In the genomic region with DNA sequence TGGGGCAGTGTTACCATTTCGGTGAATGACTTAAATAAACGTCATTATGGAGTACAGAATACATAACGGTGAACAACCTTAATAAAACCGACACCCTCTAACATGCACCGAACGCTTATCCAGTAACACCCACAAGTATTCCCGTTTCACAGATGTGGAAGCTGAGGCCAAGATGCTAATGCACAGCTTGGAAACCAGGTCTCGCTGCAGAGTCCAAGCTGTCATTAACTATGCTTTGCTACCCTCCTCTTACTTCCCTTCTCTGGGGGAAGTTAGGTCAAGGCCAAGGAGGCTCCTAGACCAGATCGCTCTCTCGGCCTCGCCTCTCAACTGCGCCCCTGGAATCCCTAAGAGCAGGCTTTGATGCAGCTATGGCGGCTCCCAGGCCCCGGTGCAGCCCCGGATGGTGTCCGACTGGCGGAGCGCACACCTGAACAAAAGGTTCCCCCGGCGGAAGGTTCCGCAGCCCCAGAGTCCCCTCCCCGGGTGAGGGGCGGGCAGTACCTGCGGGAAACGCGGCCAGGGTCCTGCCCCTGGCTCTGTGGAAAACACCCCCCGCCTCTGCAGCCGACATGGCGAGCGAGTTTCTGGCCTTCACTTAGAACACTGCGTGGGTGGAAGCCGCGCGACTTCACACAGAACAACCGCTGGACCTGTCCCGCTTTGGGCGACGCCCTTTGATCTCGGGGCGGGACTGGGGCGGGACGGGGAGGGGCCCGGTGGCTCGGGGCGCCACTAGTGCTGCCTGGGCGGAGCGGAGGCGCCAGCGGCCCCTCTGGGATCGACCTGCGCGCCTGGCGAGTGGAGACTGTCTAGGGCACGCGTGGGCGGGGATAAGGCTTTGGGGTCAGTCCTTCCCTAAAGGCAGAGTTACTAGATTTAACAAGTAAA, we compare ENCODE assay signal across 1 cellular context.
TF ChIP-seq lines count a peak whose summit lies in the region.

A gene with protein sequence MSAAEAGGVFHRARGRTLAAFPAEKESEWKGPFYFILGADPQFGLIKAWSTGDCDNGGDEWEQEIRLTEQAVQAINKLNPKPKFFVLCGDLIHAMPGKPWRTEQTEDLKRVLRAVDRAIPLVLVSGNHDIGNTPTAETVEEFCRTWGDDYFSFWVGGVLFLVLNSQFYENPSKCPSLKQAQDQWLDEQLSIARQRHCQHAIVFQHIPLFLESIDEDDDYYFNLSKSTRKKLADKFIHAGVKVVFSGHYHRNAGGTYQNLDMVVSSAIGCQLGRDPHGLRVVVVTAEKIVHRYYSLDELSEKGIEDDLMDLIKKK (minus strand): TSS at position 685 of the 891 bp plus-strand sequence. CDS start 111 bp downstream, at position 574.

TF ChIP-seq in HEK293, 187 proteins besides CTCF, POLR2A, EP300 and RAD21 (continued from another document and continues in another):
- TF ChIP-seq, protein P1, sequence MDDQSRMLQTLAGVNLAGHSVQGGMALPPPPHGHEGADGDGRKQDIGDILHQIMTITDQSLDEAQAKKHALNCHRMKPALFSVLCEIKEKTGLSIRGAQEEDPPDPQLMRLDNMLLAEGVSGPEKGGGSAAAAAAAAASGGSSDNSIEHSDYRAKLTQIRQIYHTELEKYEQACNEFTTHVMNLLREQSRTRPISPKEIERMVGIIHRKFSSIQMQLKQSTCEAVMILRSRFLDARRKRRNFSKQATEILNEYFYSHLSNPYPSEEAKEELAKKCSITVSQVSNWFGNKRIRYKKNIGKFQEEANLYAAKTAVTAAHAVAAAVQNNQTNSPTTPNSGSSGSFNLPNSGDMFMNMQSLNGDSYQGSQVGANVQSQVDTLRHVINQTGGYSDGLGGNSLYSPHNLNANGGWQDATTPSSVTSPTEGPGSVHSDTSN (CRISPR knock-in tag; IDR thresholded peaks at IDR 0.05): peak; percentile 92
- TF ChIP-seq MEIS1 (CRISPR knock-in tag; IDR thresholded peaks at IDR 0.05; ENCODE audit: borderline replicate concordance): no peak
- TF ChIP-seq OVOL3 (tag by site-specific recombination; IDR thresholded peaks at IDR 0.05): peak; percentile 71; the same call in 1 of the 2 replicates
- TF ChIP-seq TCF7L2 (IDR thresholded peaks at IDR 0.05; ENCODE audit: borderline replicate concordance, low read depth, low read length): peak; percentile 77; the same call in 1 of the 2 replicates
- TF ChIP-seq HOXC10 (CRISPR knock-in tag; IDR thresholded peaks at IDR 0.05): no peak
- TF ChIP-seq ZNF169 (tag by site-specific recombination; IDR thresholded peaks at IDR 0.05): no peak
- 0 out of 2 replicates have a peak, but pooled peaks have one; percentile 14 for TF ChIP-seq ZNF266 (tag by site-specific recombination; IDR thresholded peaks at IDR 0.05; ENCODE audit: low read depth)
- TF ChIP-seq ZSCAN16 (tag by site-specific recombination; IDR thresholded peaks at IDR 0.05): no peak
- peak; percentile 95 for TF ChIP-seq SP7 (tag by site-specific recombination; IDR thresholded peaks at IDR 0.05)
- TF ChIP-seq, protein P2, sequence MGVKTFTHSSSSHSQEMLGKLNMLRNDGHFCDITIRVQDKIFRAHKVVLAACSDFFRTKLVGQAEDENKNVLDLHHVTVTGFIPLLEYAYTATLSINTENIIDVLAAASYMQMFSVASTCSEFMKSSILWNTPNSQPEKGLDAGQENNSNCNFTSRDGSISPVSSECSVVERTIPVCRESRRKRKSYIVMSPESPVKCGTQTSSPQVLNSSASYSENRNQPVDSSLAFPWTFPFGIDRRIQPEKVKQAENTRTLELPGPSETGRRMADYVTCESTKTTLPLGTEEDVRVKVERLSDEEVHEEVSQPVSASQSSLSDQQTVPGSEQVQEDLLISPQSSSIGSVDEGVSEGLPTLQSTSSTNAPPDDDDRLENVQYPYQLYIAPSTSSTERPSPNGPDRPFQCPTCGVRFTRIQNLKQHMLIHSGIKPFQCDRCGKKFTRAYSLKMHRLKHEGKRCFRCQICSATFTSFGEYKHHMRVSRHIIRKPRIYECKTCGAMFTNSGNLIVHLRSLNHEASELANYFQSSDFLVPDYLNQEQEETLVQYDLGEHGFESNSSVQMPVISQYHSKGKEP (tag by site-specific recombination; IDR thresholded peaks at IDR 0.05): peak; percentile 63; the same call in 1 of the 2 replicates
- TF ChIP-seq ZNF610 (tag by site-specific recombination; IDR thresholded peaks at IDR 0.05; ENCODE audit: borderline replicate concordance): peak; percentile 78
- peak; percentile 83; the same call in 1 of the 2 replicates for TF ChIP-seq ZSCAN30 (tag by site-specific recombination; IDR thresholded peaks at IDR 0.05)
- TF ChIP-seq, protein P3, sequence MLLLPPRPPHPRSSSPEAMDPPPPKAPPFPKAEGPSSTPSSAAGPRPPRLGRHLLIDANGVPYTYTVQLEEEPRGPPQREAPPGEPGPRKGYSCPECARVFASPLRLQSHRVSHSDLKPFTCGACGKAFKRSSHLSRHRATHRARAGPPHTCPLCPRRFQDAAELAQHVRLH (tag by site-specific recombination; IDR thresholded peaks at IDR 0.05): peak; percentile 92
- TF ChIP-seq ZNF561 (tag by site-specific recombination; IDR thresholded peaks at IDR 0.05; ENCODE audit: borderline replicate concordance): peak; percentile 99
- TF ChIP-seq YY2 (tag by site-specific recombination; IDR thresholded peaks at IDR 0.05): peak; percentile 100
- TF ChIP-seq, protein P4, sequence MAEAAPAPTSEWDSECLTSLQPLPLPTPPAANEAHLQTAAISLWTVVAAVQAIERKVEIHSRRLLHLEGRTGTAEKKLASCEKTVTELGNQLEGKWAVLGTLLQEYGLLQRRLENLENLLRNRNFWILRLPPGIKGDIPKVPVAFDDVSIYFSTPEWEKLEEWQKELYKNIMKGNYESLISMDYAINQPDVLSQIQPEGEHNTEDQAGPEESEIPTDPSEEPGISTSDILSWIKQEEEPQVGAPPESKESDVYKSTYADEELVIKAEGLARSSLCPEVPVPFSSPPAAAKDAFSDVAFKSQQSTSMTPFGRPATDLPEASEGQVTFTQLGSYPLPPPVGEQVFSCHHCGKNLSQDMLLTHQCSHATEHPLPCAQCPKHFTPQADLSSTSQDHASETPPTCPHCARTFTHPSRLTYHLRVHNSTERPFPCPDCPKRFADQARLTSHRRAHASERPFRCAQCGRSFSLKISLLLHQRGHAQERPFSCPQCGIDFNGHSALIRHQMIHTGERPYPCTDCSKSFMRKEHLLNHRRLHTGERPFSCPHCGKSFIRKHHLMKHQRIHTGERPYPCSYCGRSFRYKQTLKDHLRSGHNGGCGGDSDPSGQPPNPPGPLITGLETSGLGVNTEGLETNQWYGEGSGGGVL (tag by site-specific recombination; IDR thresholded peaks at IDR 0.05): peak; percentile 86
- TF ChIP-seq ZIC2 (tag by site-specific recombination; IDR thresholded peaks at IDR 0.05): peak; percentile 91
- TF ChIP-seq, protein P5, sequence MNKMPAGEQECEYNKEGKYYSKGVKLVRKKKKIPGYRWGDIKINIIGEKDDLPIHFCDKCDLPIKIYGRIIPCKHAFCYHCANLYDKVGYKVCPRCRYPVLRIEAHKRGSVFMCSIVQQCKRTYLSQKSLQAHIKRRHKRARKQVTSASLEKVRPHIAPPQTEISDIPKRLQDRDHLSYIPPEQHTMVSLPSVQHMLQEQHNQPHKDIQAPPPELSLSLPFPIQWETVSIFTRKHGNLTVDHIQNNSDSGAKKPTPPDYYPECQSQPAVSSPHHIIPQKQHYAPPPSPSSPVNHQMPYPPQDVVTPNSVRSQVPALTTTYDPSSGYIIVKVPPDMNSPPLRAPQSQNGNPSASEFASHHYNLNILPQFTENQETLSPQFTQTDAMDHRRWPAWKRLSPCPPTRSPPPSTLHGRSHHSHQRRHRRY (tag by site-specific recombination; IDR thresholded peaks at IDR 0.05): peak; percentile 86; the same call in 1 of the 2 replicates
- TF ChIP-seq ZNF521 (tag by site-specific recombination; IDR thresholded peaks at IDR 0.05): no peak
- no peak for TF ChIP-seq ZNF621 (tag by site-specific recombination; IDR thresholded peaks at IDR 0.05)
- TF ChIP-seq ZNF366 (tag by site-specific recombination; conservative IDR thresholded peaks at IDR 0.05): 0 out of 2 replicates have a peak, but pooled peaks have one; percentile 21
- TF ChIP-seq GLIS1 (tag by site-specific recombination; IDR thresholded peaks at IDR 0.05): peak; percentile 25; the same call in 1 of the 2 replicates
- TF ChIP-seq ZFP41 (tag by site-specific recombination; IDR thresholded peaks at IDR 0.05; ENCODE audit: borderline replicate concordance): peak; percentile 91; the same call in 1 of the 2 replicates
- TF ChIP-seq ZNF112 (tag by site-specific recombination; IDR thresholded peaks at IDR 0.05): no peak
- TF ChIP-seq ZNF544 (tag by site-specific recombination; IDR thresholded peaks at IDR 0.05): 0 out of 2 replicates have a peak, but pooled peaks have one; percentile 19
- TF ChIP-seq ZNF175 (tag by site-specific recombination; IDR thresholded peaks at IDR 0.05): no peak
- peak; percentile 80; the same call in 1 of the 2 replicates for TF ChIP-seq ZNF311 (tag by site-specific recombination; IDR thresholded peaks at IDR 0.05; ENCODE audit: borderline replicate concordance)
- TF ChIP-seq, protein P6, sequence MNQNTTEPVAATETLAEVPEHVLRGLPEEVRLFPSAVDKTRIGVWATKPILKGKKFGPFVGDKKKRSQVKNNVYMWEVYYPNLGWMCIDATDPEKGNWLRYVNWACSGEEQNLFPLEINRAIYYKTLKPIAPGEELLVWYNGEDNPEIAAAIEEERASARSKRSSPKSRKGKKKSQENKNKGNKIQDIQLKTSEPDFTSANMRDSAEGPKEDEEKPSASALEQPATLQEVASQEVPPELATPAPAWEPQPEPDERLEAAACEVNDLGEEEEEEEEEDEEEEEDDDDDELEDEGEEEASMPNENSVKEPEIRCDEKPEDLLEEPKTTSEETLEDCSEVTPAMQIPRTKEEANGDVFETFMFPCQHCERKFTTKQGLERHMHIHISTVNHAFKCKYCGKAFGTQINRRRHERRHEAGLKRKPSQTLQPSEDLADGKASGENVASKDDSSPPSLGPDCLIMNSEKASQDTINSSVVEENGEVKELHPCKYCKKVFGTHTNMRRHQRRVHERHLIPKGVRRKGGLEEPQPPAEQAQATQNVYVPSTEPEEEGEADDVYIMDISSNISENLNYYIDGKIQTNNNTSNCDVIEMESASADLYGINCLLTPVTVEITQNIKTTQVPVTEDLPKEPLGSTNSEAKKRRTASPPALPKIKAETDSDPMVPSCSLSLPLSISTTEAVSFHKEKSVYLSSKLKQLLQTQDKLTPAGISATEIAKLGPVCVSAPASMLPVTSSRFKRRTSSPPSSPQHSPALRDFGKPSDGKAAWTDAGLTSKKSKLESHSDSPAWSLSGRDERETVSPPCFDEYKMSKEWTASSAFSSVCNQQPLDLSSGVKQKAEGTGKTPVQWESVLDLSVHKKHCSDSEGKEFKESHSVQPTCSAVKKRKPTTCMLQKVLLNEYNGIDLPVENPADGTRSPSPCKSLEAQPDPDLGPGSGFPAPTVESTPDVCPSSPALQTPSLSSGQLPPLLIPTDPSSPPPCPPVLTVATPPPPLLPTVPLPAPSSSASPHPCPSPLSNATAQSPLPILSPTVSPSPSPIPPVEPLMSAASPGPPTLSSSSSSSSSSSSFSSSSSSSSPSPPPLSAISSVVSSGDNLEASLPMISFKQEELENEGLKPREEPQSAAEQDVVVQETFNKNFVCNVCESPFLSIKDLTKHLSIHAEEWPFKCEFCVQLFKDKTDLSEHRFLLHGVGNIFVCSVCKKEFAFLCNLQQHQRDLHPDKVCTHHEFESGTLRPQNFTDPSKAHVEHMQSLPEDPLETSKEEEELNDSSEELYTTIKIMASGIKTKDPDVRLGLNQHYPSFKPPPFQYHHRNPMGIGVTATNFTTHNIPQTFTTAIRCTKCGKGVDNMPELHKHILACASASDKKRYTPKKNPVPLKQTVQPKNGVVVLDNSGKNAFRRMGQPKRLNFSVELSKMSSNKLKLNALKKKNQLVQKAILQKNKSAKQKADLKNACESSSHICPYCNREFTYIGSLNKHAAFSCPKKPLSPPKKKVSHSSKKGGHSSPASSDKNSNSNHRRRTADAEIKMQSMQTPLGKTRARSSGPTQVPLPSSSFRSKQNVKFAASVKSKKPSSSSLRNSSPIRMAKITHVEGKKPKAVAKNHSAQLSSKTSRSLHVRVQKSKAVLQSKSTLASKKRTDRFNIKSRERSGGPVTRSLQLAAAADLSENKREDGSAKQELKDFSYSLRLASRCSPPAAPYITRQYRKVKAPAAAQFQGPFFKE (tag by site-specific recombination; IDR thresholded peaks at IDR 0.05; ENCODE audit: borderline replicate concordance): no peak; the same call in 1 of the 2 replicates
- peak; percentile 80 for TF ChIP-seq EGR2 (tag by site-specific recombination; IDR thresholded peaks at IDR 0.05; ENCODE audit: low read depth)
- TF ChIP-seq ZNF394 (tag by site-specific recombination; IDR thresholded peaks at IDR 0.05; ENCODE audit: borderline replicate concordance): peak; percentile 83; the same call in 1 of the 2 replicates
- TF ChIP-seq ZNF132 (tag by site-specific recombination; IDR thresholded peaks at IDR 0.05; ENCODE audit: borderline replicate concordance): no peak
- no peak for TF ChIP-seq ZNF292 (tag by site-specific recombination; IDR thresholded peaks at IDR 0.05; ENCODE audit: borderline replicate concordance, low read depth)
- TF ChIP-seq ZNF221 (tag by site-specific recombination; IDR thresholded peaks at IDR 0.05; ENCODE audit: borderline replicate concordance): no peak
- TF ChIP-seq, protein P7, sequence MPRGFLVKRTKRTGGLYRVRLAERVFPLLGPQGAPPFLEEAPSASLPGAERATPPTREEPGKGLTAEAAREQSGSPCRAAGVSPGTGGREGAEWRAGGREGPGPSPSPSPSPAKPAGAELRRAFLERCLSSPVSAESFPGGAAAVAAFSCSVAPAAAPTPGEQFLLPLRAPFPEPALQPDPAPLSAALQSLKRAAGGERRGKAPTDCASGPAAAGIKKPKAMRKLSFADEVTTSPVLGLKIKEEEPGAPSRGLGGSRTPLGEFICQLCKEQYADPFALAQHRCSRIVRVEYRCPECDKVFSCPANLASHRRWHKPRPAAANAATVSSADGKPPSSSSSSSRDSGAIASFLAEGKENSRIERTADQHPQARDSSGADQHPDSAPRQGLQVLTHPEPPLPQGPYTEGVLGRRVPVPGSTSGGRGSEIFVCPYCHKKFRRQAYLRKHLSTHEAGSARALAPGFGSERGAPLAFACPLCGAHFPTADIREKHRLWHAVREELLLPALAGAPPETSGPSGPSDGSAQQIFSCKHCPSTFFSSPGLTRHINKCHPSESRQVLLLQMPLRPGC (tag by site-specific recombination; IDR thresholded peaks at IDR 0.05): peak; percentile 83
- peak; percentile 90 for TF ChIP-seq ZBTB48 (tag by site-specific recombination; IDR thresholded peaks at IDR 0.05)
- peak; percentile 76; the same call in 1 of the 2 replicates for TF ChIP-seq SALL2 (tag by site-specific recombination; IDR thresholded peaks at IDR 0.05; ENCODE audit: borderline replicate concordance)
